Comparison of ENCODE assay signal across 4 cellular contexts in the genomic region with DNA sequence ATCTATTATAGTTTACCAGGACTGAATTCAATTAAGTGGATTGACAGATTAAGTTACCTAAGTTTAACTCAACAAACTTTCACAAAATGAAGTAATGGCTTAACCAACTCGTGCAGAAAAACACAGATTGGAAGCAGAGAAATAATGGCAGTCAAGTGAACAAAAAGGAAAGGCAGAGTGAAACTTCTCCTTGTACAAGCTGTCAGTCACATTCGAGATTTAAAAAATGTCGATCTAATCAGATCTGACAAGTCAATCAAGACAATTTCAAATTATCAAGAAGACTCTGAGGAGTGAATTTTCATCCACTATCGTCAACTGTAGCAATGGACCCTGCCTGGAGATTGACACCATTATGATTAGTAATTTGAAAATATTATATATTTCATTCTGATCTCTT. TPM values are rescaled to one million over a fixed set of nuclear protein-coding genes. Genes with fewer than 3 reads are reported as not detected.
"Had no signal": no experiment of that assay in that cellular context is flagged by ENCODE, and none has a peak within 500 bp of the region (broad histone marks: within the 10 kb centered on the region; RNA-seq: fewer than 3 reads in every experiment).

No MANE protein-coding gene starts in this region.

RNA-seq across cellular contexts. Expression of gene RHCE, which starts 3.3 kb away (rescaled TPM):
- total RNA-seq: subcutaneous adipose tissue, thoracic aorta, transverse colon, vagina had no signal
